Comparison of ENCODE assay signal across 8 cellular contexts in genomic region chr13:44470623-44471562, GRCh38.
DNase-seq lines count a peak whose midpoint lies in the region; ATAC-seq, FAIRE-seq and TF ChIP-seq lines count a peak whose summit lies in the region.

No MANE protein-coding gene starts in this region.

- H3K4me3 Mint-ChIP-seq in CD4-positive, CD25-positive, alpha-beta regulatory T cell = no peak overlapping the region

- DNase-seq in CD4-positive, CD25-positive, alpha-beta regulatory T cell = peak in 2 of 3 donors; percentile 24 to 43
- DNase-seq in kidney glomerular epithelial cell (lab: John Stamatoyannopoulos, UW) (peak; percentile 76), GM12891 (ENCODE audit: insufficient read length, low spot score) (no peak)

- no peak overlapping the region for H3K27ac ChIP-seq in CD4-positive, CD25-positive, alpha-beta regulatory T cell (ENCODE audit: insufficient read depth, low read length, poor library complexity, severe bottlenecking)
- peak overlapping the region; percentile 8; the same call in 1 of the 2 replicates for H3K27ac ChIP-seq in VCaP

- no peak for FAIRE-seq in GM12891 (lab: Jason Lieb, UNC)

- no peak overlapping the region for H3K4me3 ChIP-seq in CD4-positive, CD25-positive, alpha-beta regulatory T cell (ENCODE audit: low read depth, low read length)

- H3K27me3 Mint-ChIP-seq in CD4-positive, CD25-positive, alpha-beta regulatory T cell = no peaks in the 10 kb centered on the region

- ATAC-seq in CD4-positive, CD25-positive, alpha-beta regulatory T cell (ENCODE audit: low read depth in 2 of 2) = no peak
- ATAC-seq in GM21786 (IDR thresholded peaks at IDR 0.05; ENCODE audit: unreplicated experiment) = no peak
- no peak for ATAC-seq in GM18858 (IDR thresholded peaks at IDR 0.05; ENCODE audit: unreplicated experiment)
- ATAC-seq in GM21367 (IDR thresholded peaks at IDR 0.05; ENCODE audit: unreplicated experiment) = no peak

- H3K9me3 Mint-ChIP-seq in CD4-positive, CD25-positive, alpha-beta regulatory T cell = no peaks in the 10 kb centered on the region

- no peaks in the 10 kb centered on the region for H3K36me3 ChIP-seq in CD4-positive, CD25-positive, alpha-beta regulatory T cell (ENCODE audit: control insufficient read depth, insufficient read depth, low read length)

- H3K27me3 ChIP-seq in CD4-positive, CD25-positive, alpha-beta regulatory T cell (ENCODE audit: control insufficient read depth, insufficient read depth, low read length) = no peaks in the 10 kb centered on the region

- peak; percentile 53 for TF ChIP-seq CTCF in LNCAP (IDR thresholded peaks at IDR 0.05)
- TF ChIP-seq CTCF in VCaP (conservative IDR thresholded peaks at IDR 0.05) = peak; percentile 75

- H3K36me3 Mint-ChIP-seq in CD4-positive, CD25-positive, alpha-beta regulatory T cell = peaks cover 3% of the 10 kb centered on the region

- peaks cover 0 to 3% (median under 1%) of the 10 kb centered on the region in 4 donors for H3K4me1 Mint-ChIP-seq in CD4-positive, CD25-positive, alpha-beta regulatory T cell

- H3K9me3 ChIP-seq in CD4-positive, CD25-positive, alpha-beta regulatory T cell (ENCODE audit: control insufficient read depth in 2 of 2, low read length in 2 of 2) = no peaks in the 10 kb centered on the region

- H3K27ac Mint-ChIP-seq in CD4-positive, CD25-positive, alpha-beta regulatory T cell = no peak overlapping the region

- H3K4me1 ChIP-seq in CD4-positive, CD25-positive, alpha-beta regulatory T cell (ENCODE audit: control insufficient read depth, insufficient read depth, low read length, poor library complexity, severe bottlenecking) = no peaks in the 10 kb centered on the region

- TF ChIP-seq POLR2A in GM12891 (IDR thresholded peaks at IDR 0.05; ENCODE audit: low read depth, low read length) = no peak

TF ChIP-seq in GM12891, 5 proteins besides CTCF, POLR2A, EP300 and RAD21:
- TF ChIP-seq POU2F2 (IDR thresholded peaks at IDR 0.05; ENCODE audit: low read depth, low read length) (no peak), SPI1 (IDR thresholded peaks at IDR 0.05; ENCODE audit: low read depth, low read length) (no peak), TAF1 (IDR thresholded peaks at IDR 0.05; ENCODE audit: low read depth, low read length) (no peak), PAX5 (IDR thresholded peaks at IDR 0.05; ENCODE audit: insufficient read depth, low read length, severe bottlenecking) (no peak), POLR2AphosphoS5 (IDR thresholded peaks at IDR 0.05; ENCODE audit: low read depth, low read length) (no peak)
